In genomic region chr9:76180541-76180940, GRCh38 we compare ENCODE assay signal across 13 cellular contexts.
DNase-seq lines count a peak whose midpoint lies in the region; ATAC-seq and TF ChIP-seq lines count a peak whose summit lies in the region.
"Had no signal": no experiment of that assay in that cellular context is flagged by ENCODE, and none has a peak within 500 bp of the region (broad histone marks: within the 10 kb centered on the region; RNA-seq: fewer than 3 reads in every experiment).

No MANE protein-coding gene starts in this region.

- H3K9me3 Mint-ChIP-seq in type B pancreatic cell = no peaks in the 10 kb centered on the region
- H3K9me3 Mint-ChIP-seq: activated T-cell treated with anti-CD3 and anti-CD28 coated beads, Interleukin-2, amount 50 U/mL, for 24 hours; brain had no signal

- TF ChIP-seq CTCF in type B pancreatic cell (conservative IDR thresholded peaks at IDR 0.05) = no peak

- no peaks in the 10 kb centered on the region for H3K27me3 Mint-ChIP-seq in type B pancreatic cell
- H3K27me3 Mint-ChIP-seq: activated T-cell treated with anti-CD3 and anti-CD28 coated beads, Interleukin-2, amount 50 U/mL, for 24 hours; brain had no signal

- peaks cover 12% of the 10 kb centered on the region for H3K4me1 Mint-ChIP-seq in type B pancreatic cell (ENCODE audit: unreplicated experiment)

- no peak overlapping the region for H3K4me3 Mint-ChIP-seq in type B pancreatic cell
- H3K4me3 Mint-ChIP-seq: activated T-cell treated with anti-CD3 and anti-CD28 coated beads, Interleukin-2, amount 50 U/mL, for 24 hours; brain had no signal

- DNase-seq in DMS53 (lab: John Stamatoyannopoulos, UW) = peak; percentile 64
- no peak for DNase-seq in DMS53 treated with DMSO at 0.1 percent for 48 hours (lab: John Stamatoyannopoulos, UW; ENCODE audit: unreplicated experiment)
- DNase-seq in amniotic epithelial cell (ENCODE audit: low read depth) = peak; percentile 78
- peak; percentile 71 for DNase-seq in kidney tubule cell (ENCODE audit: low spot score)
- no peak for DNase-seq in type B pancreatic cell (ENCODE audit: extremely low spot score, unreplicated experiment)
- DNase-seq in hippocampal formation (lab: John Stamatoyannopoulos, UW) = no peak
- DNase-seq in NCI-H524 treated with DMSO at 0.1 percent for 48 hours (lab: John Stamatoyannopoulos, UW) = no peak
- DNase-seq: activated T-cell treated with anti-CD3 and anti-CD28 coated beads, Interleukin-2, amount 50 U/mL, for 24 hours; DND-41; erythroblast; NCI-H187 had no signal

- no peak for ATAC-seq in GM19397 (IDR thresholded peaks at IDR 0.05; ENCODE audit: unreplicated experiment)

- peaks cover 33% of the 10 kb centered on the region for H3K36me3 Mint-ChIP-seq in type B pancreatic cell

- H3K27ac Mint-ChIP-seq in type B pancreatic cell = peak overlapping the region; percentile 80

Comparison
In these comparisons a context has a peak if more than half of its experiments do, and no peak if none do; other contexts are left out.
1. DNase-seq: peak in DMS53 (single experiment), amniotic epithelial cell (single experiment) and kidney tubule cell (single experiment); none in DMS53 treated with DMSO at 0.1 percent for 48 hours (single experiment), type B pancreatic cell (single experiment), hippocampal formation (0 of 2) and NCI-H524 treated with DMSO at 0.1 percent for 48 hours (single experiment).